Comparison of ENCODE assay signal across 22 cellular contexts in the genomic region with DNA sequence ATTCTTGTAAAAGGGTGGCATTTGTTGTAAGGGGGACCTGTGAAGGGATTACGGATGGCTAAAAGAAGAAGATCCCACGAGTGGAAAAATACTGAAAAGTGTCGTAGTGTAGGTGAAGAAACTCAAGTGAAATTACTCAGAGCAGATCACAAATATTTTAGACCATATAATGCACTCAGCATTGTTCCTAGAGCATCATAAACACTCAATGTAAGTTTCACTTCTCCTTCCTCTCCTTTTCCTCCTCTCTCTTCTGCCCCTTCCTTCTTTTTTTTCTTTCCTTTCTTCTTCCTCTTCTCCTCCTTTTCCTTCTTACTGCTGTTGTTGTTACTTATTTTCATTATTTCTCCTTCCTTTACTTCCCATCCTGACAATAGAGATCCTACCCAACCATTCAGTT.
"Had no signal": no experiment of that assay in that cellular context is flagged by ENCODE, and none has a peak within 500 bp of the region (broad histone marks: within the 10 kb centered on the region; RNA-seq: fewer than 3 reads in every experiment).

No MANE protein-coding gene starts in this region.

- H3K4me3 Mint-ChIP-seq: effector memory CD8-positive, alpha-beta T cell; memory B cell; natural killer cell treated with Interleukin-12 subunit alpha and Interleukin-12 subunit beta and Interleukin-15 and Interleukin-18, amount 100 ng/mL, for 72 hours; stimulated activated memory B cell treated with anti-CD40 and anti-IgM and Interleukin-4, amounts not matched to agents 10 μg/mL and 1 μg/mL and 100 μg/mL, for 72 hours; stimulated activated naive CD8-positive, alpha-beta T cell treated with anti-CD3 and anti-CD28 coated beads, Interleukin-15, Interleukin-2, amounts not matched to agents 100 ng/mL and 50 ng/mL, for 24 hours had no signal

- H3K27ac ChIP-seq: epithelial cell of prostate, esophagus muscularis mucosa, gastrocnemius medialis, heart right ventricle, left lung, lower lobe of right lung, psoas muscle, right lobe of liver, spleen, tibial artery, upper lobe of right lung had no signal

- H3K27me3 ChIP-seq: esophagus muscularis mucosa, gastrocnemius medialis, heart right ventricle, left lung, right lobe of liver, spleen, tibial artery, upper lobe of right lung had no signal

- DNase-seq: effector memory CD8-positive, alpha-beta T cell; gastrocnemius medialis; heart right ventricle; hypothalamus; left lung; lower lobe of right lung; midbrain; psoas muscle; retina; right lobe of liver; spleen; stimulated activated CD4-positive, alpha-beta T cell treated with anti-CD3 and anti-CD28 coated beads, Interleukin-15, amount 100 ng/mL, for 24 hours; stimulated activated CD4-positive, alpha-beta T cell treated with anti-CD3 and anti-CD28 coated beads, Interleukin-1b, Interleukin-23, amount 100 ng/mL, for 48 hours; stimulated activated CD4-positive, alpha-beta T cell treated with anti-CD3 and anti-CD28 coated beads, Interleukin-4, amount 100 ng/mL, for 24 hours; tibial artery; upper lobe of right lung had no signal

- H3K27ac Mint-ChIP-seq: effector memory CD8-positive, alpha-beta T cell; memory B cell; natural killer cell treated with Interleukin-12 subunit alpha and Interleukin-12 subunit beta and Interleukin-15 and Interleukin-18, amount 100 ng/mL, for 72 hours; stimulated activated memory B cell treated with anti-CD40 and anti-IgM and Interleukin-4, amounts not matched to agents 10 μg/mL and 1 μg/mL and 100 μg/mL, for 72 hours; stimulated activated naive CD8-positive, alpha-beta T cell treated with anti-CD3 and anti-CD28 coated beads, Interleukin-15, Interleukin-2, amounts not matched to agents 100 ng/mL and 50 ng/mL, for 24 hours had no signal

- H3K4me3 ChIP-seq: esophagus muscularis mucosa, gastrocnemius medialis, heart right ventricle, left lung, lower lobe of right lung, psoas muscle, right lobe of liver, spleen, tibial artery, upper lobe of right lung had no signal

- H3K9me3 ChIP-seq: esophagus muscularis mucosa, gastrocnemius medialis, heart right ventricle, left lung, lower lobe of right lung, psoas muscle, right lobe of liver, spleen, tibial artery, upper lobe of right lung had no signal

- H3K9me3 Mint-ChIP-seq: stimulated activated memory B cell treated with anti-CD40 and anti-IgM and Interleukin-4, amounts not matched to agents 10 μg/mL and 1 μg/mL and 100 μg/mL, for 72 hours had no signal

- H3K4me1 ChIP-seq: esophagus muscularis mucosa, gastrocnemius medialis, lower lobe of right lung, psoas muscle, right lobe of liver, spleen, tibial artery, upper lobe of right lung had no signal

- H3K36me3 ChIP-seq: esophagus muscularis mucosa, gastrocnemius medialis, heart right ventricle, left lung, lower lobe of right lung, right lobe of liver, spleen, tibial artery, upper lobe of right lung had no signal

- H3K27me3 Mint-ChIP-seq: effector memory CD8-positive, alpha-beta T cell; natural killer cell treated with Interleukin-12 subunit alpha and Interleukin-12 subunit beta and Interleukin-15 and Interleukin-18, amount 100 ng/mL, for 72 hours; stimulated activated naive CD8-positive, alpha-beta T cell treated with anti-CD3 and anti-CD28 coated beads, Interleukin-15, Interleukin-2, amounts not matched to agents 100 ng/mL and 50 ng/mL, for 24 hours had no signal

- ATAC-seq: effector memory CD8-positive, alpha-beta T cell; gastrocnemius medialis; heart right ventricle; left lung; lower lobe of right lung; natural killer cell treated with Interleukin-12 subunit alpha and Interleukin-12 subunit beta and Interleukin-15 and Interleukin-18, amount 100 ng/mL, for 72 hours; psoas muscle; right lobe of liver; stimulated activated memory B cell treated with anti-CD40 and anti-IgM and Interleukin-4, amounts not matched to agents 10 μg/mL and 1 μg/mL and 100 μg/mL, for 72 hours; upper lobe of right lung had no signal

- H3K36me3 Mint-ChIP-seq: memory B cell; stimulated activated memory B cell treated with anti-CD40 and anti-IgM and Interleukin-4, amounts not matched to agents 10 μg/mL and 1 μg/mL and 100 μg/mL, for 72 hours had no signal
